In genomic region chr12:77049767-77050353, GRCh38 we compare ENCODE assay signal across 7 cellular contexts. TPM values are rescaled to one million over a fixed set of nuclear protein-coding genes. Genes with fewer than 3 reads are reported as not detected.
DNase-seq lines count a peak whose midpoint lies in the region; ATAC-seq, FAIRE-seq and TF ChIP-seq lines count a peak whose summit lies in the region.

No MANE protein-coding gene starts in this region.

- CTCF ChIA-PET in GM10248 (lab: Yijun Ruan, JAX) (interaction anchor here (0.7 to 4.8 kb wide), 16 partner anchors 10 to 636 kb away, joined by 3 to 61 read pairs (median 5); no protein-coding TSS in a partner anchor), K562 (lab: Yijun Ruan, JAX; ENCODE audit: low intra/inter-chr PET ratio) (no interaction called here)

- H3K9me3 ChIP-seq in K562 (replicated peaks; ENCODE audit: control insufficient read depth, insufficient read depth, low read depth, low read length) (no peaks in the 10 kb centered on the region), uterus (no peaks in the 10 kb centered on the region)

- ATAC-seq in GM21526 (IDR thresholded peaks at IDR 0.05; ENCODE audit: low FRiP score, unreplicated experiment) (peak; percentile 98), HG03571 (IDR thresholded peaks at IDR 0.05; ENCODE audit: unreplicated experiment) (peak; percentile 90), K562 (peak; percentile 99), left colon (peak; percentile 94)

- H3K4me3 ChIP-seq in K562 (no peak overlapping the region), uterus (no peak overlapping the region)

- H3K27me3 ChIP-seq in K562 (ENCODE audit: control insufficient read depth in 2 of 2, insufficient read depth in 2 of 2, low read length in 2 of 2) (no peaks in the 10 kb centered on the region), uterus (no peaks in the 10 kb centered on the region)

- TF ChIP-seq POLR2A in K562 (conservative IDR thresholded peaks at IDR 0.05) (no peak), uterus (IDR thresholded peaks at IDR 0.05) (no peak)

- H3K79me2 ChIP-seq in K562 (ENCODE audit: control insufficient read depth, insufficient read depth, low read length): no peaks in the 10 kb centered on the region

- H2AFZ ChIP-seq in K562 (ENCODE audit: low read depth, low read length): no peak overlapping the region

- H3K4me2 ChIP-seq in K562 (ENCODE audit: insufficient read depth, low read length): no peak overlapping the region

- H3K9me1 ChIP-seq in K562 (ENCODE audit: control insufficient read depth, insufficient read depth, low read length): no peaks in the 10 kb centered on the region

- POLR2A ChIA-PET in GM10248 (lab: Yijun Ruan, JAX): no interaction called here
- POLR2A ChIA-PET in K562 (lab: Yijun Ruan, JAX): interaction anchor here (0.6 to 2.1 kb wide), 2 partner anchors 9 to 354 kb away, joined by 3 to 8 read pairs; no protein-coding TSS in a partner anchor

- no peak for TF ChIP-seq EP300 in K562 (IDR thresholded peaks at IDR 0.05; ENCODE audit: low read length)

- TF ChIP-seq CTCF in GM10248 (IDR thresholded peaks at IDR 0.05; ENCODE audit: control extremely low read depth, extremely low read depth, low read depth, missing control alignments) (peak; percentile 71), K562 (IDR thresholded peaks at IDR 0.05 in 2 of 3, conservative IDR thresholded peaks at IDR 0.05 in 1 of 3; ENCODE audit: insufficient read depth in 2 of 3, low read depth in 1 of 3, low read length in 3 of 3) (peak; percentile 47 to 72 (median 70)), uterus (IDR thresholded peaks at IDR 0.05) (peak; percentile 39 to 54 (median 48))

- peak; percentile 43 for DNase-seq in GM10248 (ENCODE audit: extremely low spot score)
- DNase-seq in NCI-H526 treated with DMSO at 0.1 percent for 48 hours (lab: John Stamatoyannopoulos, UW): peak; percentile 62
- DNase-seq in K562 (ENCODE audit: extremely low read depth in 1 of 4, low spot score in 3 of 4): peak; percentile 57 to 69 (median 64)
- no peak for DNase-seq in left colon
- no peak for DNase-seq in uterus

- in situ Hi-C loops in K562 (cut with MboI): no loop called here

- intact Hi-C loops in K562 (cut with micrococcal nuclease): loop anchor here (10.0 kb wide), 1 partner anchor 275 kb away; no protein-coding TSS in a partner anchor
- intact Hi-C loops in left colon (cut with DNase I, micrococcal nuclease): no loop called here
- intact Hi-C loops in uterus (cut with DNase I; ENCODE audit: low total_unique reads): no loop called here

- peaks cover 68% of the 10 kb centered on the region for H3K36me3 ChIP-seq in K562 (ENCODE audit: control insufficient read depth, insufficient read depth, low read length)
- H3K36me3 ChIP-seq in uterus: no peaks in the 10 kb centered on the region

- WGBS in K562 (ENCODE audit: insufficient coverage, low coverage, missing lambda C conversion rate): 7% methylated on average over 4 of the region's 4 CpGs

- FAIRE-seq in K562 (lab: Jason Lieb, UNC): peak; percentile 82

- H3K27ac ChIP-seq in K562 (ENCODE audit: extremely low read depth, low read depth, low read length): no peak overlapping the region
- H3K27ac ChIP-seq in uterus: no peak overlapping the region

- H4K20me1 ChIP-seq in K562 (replicated peaks; ENCODE audit: control insufficient read depth, insufficient read depth, low read length): no peaks in the 10 kb centered on the region

- H3K9ac ChIP-seq in K562 (ENCODE audit: insufficient read depth in 1 of 2, low read depth in 2 of 2, low read length in 2 of 2): no peak overlapping the region

- BruUV-seq in K562 (replicated peaks; lab: Mats Ljungman, UMichigan): no TSS peak

- peak; percentile 62 to 70 for TF ChIP-seq RAD21 in K562 (CRISPR knock-in tag; conservative IDR thresholded peaks at IDR 0.05 in 1 of 2, IDR thresholded peaks at IDR 0.05 in 1 of 2)

- H3K4me1 ChIP-seq in K562 (replicated peaks in 1 of 2; ENCODE audit: control insufficient read depth in 2 of 2, insufficient read depth in 2 of 2, low read length in 2 of 2): no peaks in the 10 kb centered on the region
- H3K4me1 ChIP-seq in uterus: no peaks in the 10 kb centered on the region

TF ChIP-seq in K562, 482 proteins besides CTCF, POLR2A, EP300 and RAD21 (continues in another document):
- TF ChIP-seq SOX6 (IDR thresholded peaks at IDR 0.05): peak; percentile 52
- no peak for TF ChIP-seq ZNF444 (CRISPR knock-in tag; IDR thresholded peaks at IDR 0.05)
- TF ChIP-seq ZNF785 (CRISPR knock-in tag; IDR thresholded peaks at IDR 0.05): no peak
- TF ChIP-seq TAF15 (IDR thresholded peaks at IDR 0.05; ENCODE audit: low read depth, low read length): no peak
- no peak for TF ChIP-seq ZNF609 (CRISPR knock-in tag; IDR thresholded peaks at IDR 0.05; ENCODE audit: borderline replicate concordance)
- TF ChIP-seq HDAC1 (IDR thresholded peaks at IDR 0.05): 0 out of 4 replicates have a peak, but pooled peaks of 1 of the 2 experiments have one; percentile 27
- no peak for TF ChIP-seq ZNF79 (CRISPR knock-in tag; IDR thresholded peaks at IDR 0.05; ENCODE audit: low read depth)
- no peak for TF ChIP-seq ZNF740 (CRISPR knock-in tag; IDR thresholded peaks at IDR 0.05)
- TF ChIP-seq ZNF740 (tag; IDR thresholded peaks at IDR 0.05): no peak
- TF ChIP-seq PHB (CRISPR knock-in tag; IDR thresholded peaks at IDR 0.05): no peak
- no peak for TF ChIP-seq ELF1 (tag; IDR thresholded peaks at IDR 0.05)

RNA-seq across cellular contexts. Expression of gene E2F7, which starts 15.5 kb away (rescaled TPM):
- total RNA-seq in K562 (2011; cell fraction: chromatin; rRNA removed; ENCODE audit: low replicate concordance): 20.8 and 46.3 TPM in 2 replicates
- 6.0 and 10.8 TPM in 2 replicates for total RNA-seq in K562 (2011; cell fraction: nucleolus; rRNA removed)
- total RNA-seq in K562 (2011; cell fraction: nucleoplasm; rRNA removed): 16.0 and 16.2 TPM in 2 replicates
- total RNA-seq in K562 (2014; rRNA removed): 4.5 and 7.0 TPM in 2 replicates
- total RNA-seq in K562 (2014; rRNA removed; fragmentation: Illumina TruSeq; extraction: Trizol): 9.4 and 10.5 TPM in 2 replicates
- total RNA-seq in K562 (2015; rRNA removed; fragmentation: Illumina TruSeq; extraction: Trizol): 8.8 and 9.0 TPM in 2 replicates
- 13.0 and 13.5 TPM in 2 replicates for total RNA-seq in K562 (2021)
- polyA plus RNA-seq in K562 (2011; rRNA removed): 6.8 and 8.1 TPM in 2 replicates
- 4.7 and 5.2 TPM in 2 replicates for polyA plus RNA-seq in K562 (2011; cell fraction: cytosol; rRNA removed)
- polyA plus RNA-seq in K562 (2011; cell fraction: nucleus; rRNA removed): 10.9 and 13.7 TPM in 2 replicates
- polyA plus RNA-seq in K562 (2012): 6.1 and 6.9 TPM in 2 replicates
- polyA plus RNA-seq in K562 (2014; fragmentation: Illumina TruSeq; extraction: Trizol): 12.8 and 13.6 TPM in 2 replicates
- polyA plus RNA-seq in K562 (2014; fragmentation: Nextera tagmentation; extraction: Ambion mirVana): 1 to 10 TPM; 3.4 to 3.5 TPM
- 7.3 and 9.9 TPM in 2 replicates for polyA plus RNA-seq in K562 (2014; rRNA removed)
- 10.0 TPM in 2 replicates for polyA minus RNA-seq in K562 (2011; rRNA and poly(A)+ RNA removed)
- 7.6 and 8.6 TPM in 2 replicates for polyA minus RNA-seq in K562 (2011; cell fraction: cytosol; rRNA and poly(A)+ RNA removed)
- 15.6 and 22.0 TPM in 2 replicates for polyA minus RNA-seq in K562 (2011; cell fraction: nucleus; rRNA and poly(A)+ RNA removed)
- total RNA-seq in left colon: 1 to 10 TPM in 1 of 2 donors, under 1 TPM in 1; 0.95 to 3.3 TPM
- 1 to 10 TPM in 1 of 4 donors, not detected in 3; 5.9 TPM for total RNA-seq in uterus

Comparison
In these comparisons a context has a peak if more than half of its experiments do, and no peak if none do; other contexts are left out.
1. DNase-seq: peak in GM10248 (single experiment), NCI-H526 treated with DMSO at 0.1 percent for 48 hours (single experiment) and K562 (4 of 4); none in left colon (0 of 2) and uterus (0 of 2).
2. Peak in every context shown above with its lines, with median percentiles within 50 percentile points of each other: CTCF ChIP-seq and ATAC-seq.